27 cellular contexts compared by ENCODE assay signal in the genomic region with DNA sequence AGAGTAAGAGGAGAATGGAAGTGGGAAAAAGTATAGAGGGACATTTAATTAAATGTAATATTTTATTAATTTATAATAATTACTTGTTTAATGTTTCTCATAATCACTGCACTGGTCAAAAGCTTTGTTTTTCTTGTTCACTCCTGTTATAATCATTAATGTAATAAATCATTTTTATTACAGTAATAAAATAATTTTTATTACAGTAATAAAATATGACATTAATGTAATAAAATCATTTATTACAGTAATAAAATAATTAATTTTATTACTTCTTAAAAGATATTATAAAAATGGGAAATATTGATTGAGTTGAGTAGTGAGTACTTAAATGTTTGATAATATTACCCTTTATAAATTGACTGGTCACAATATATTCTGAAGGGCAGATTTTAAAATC.
DNase-seq lines count a peak whose midpoint lies in the region; ATAC-seq, FAIRE-seq and TF ChIP-seq lines count a peak whose summit lies in the region.
"Had no signal": no experiment of that assay in that cellular context is flagged by ENCODE, and none has a peak within 500 bp of the region (broad histone marks: within the 10 kb centered on the region; RNA-seq: fewer than 3 reads in every experiment).

No MANE protein-coding gene starts in this region.

- H3K36me3 Mint-ChIP-seq in activated T-helper 2 cell treated with anti-CD3 and anti-CD28 coated beads, Interferon-gamma antibody, Interleukin-2, Interleukin-4, amounts not matched to agents 10 μg/mL and 5 μg/mL and 100 μg/mL, durations not matched to agents 14 hours and 24 hours and 36 hours (ENCODE audit: low read depth) = no peaks in the 10 kb centered on the region
- H3K36me3 Mint-ChIP-seq in progenitor cell of endocrine pancreas (ENCODE audit: insufficient read depth) = no peaks in the 10 kb centered on the region
- H3K36me3 Mint-ChIP-seq: CD14-positive monocyte had no signal

- intact Hi-C loops in pancreas (cut with DNase I) = no loop called here
- intact Hi-C loops in activated T-helper 2 cell treated with anti-CD3 and anti-CD28 coated beads, Interferon-gamma antibody, Interleukin-2, Interleukin-4, amounts not matched to agents 10 μg/mL and 5 μg/mL and 100 μg/mL, durations not matched to agents 14 hours and 24 hours and 36 hours (cut with micrococcal nuclease) = no loop called here

- H3K9me3 ChIP-seq in pancreas = no peaks in the 10 kb centered on the region
- H3K9me3 ChIP-seq: A549, BE2C had no signal

- H3K36me3 ChIP-seq in pancreas = no peaks in the 10 kb centered on the region
- H3K36me3 ChIP-seq: BE2C; BLaER1 treated with 17β-estradiol and CSF1 and Interleukin-3, amounts not matched to agents 10 nM and 100 nM had no signal

- FAIRE-seq in A204.1 (lab: Jason Lieb, UNC) = peak; percentile 92
- FAIRE-seq in TTC549 (lab: Jason Lieb, UNC) = peak; percentile 83
- peak; percentile 68 for FAIRE-seq in endometrium (lab: Jason Lieb, UNC)
- FAIRE-seq in pancreas (lab: Jason Lieb, UNC) = peak; percentile 92
- FAIRE-seq: A549, D721Med, GM12891, GM18507 had no signal

- no peaks in the 10 kb centered on the region for H3K4me1 Mint-ChIP-seq in activated T-helper 2 cell treated with anti-CD3 and anti-CD28 coated beads, Interferon-gamma antibody, Interleukin-2, Interleukin-4, amounts not matched to agents 10 μg/mL and 5 μg/mL and 100 μg/mL, durations not matched to agents 14 hours and 24 hours and 36 hours (ENCODE audit: low read depth)
- H3K4me1 Mint-ChIP-seq in progenitor cell of endocrine pancreas (ENCODE audit: low read depth) = peaks cover 5% of the 10 kb centered on the region
- H3K4me1 Mint-ChIP-seq: CD14-positive monocyte; CD8-positive, alpha-beta memory T cell had no signal

- no peak for ATAC-seq in pancreas
- ATAC-seq in HG02840 (IDR thresholded peaks at IDR 0.05; ENCODE audit: low FRiP score, unreplicated experiment) = no peak
- ATAC-seq: A549, GM23338, HCT116 had no signal

- H3K4me3 ChIP-seq in pancreas = no peak overlapping the region
- H3K4me3 ChIP-seq: A549; BLaER1 treated with 17β-estradiol and CSF1 and Interleukin-3, amounts not matched to agents 10 nM and 100 nM; GM23338 had no signal

- peaks cover 4% of the 10 kb centered on the region for H3K9me3 Mint-ChIP-seq in activated T-helper 2 cell treated with anti-CD3 and anti-CD28 coated beads, Interferon-gamma antibody, Interleukin-2, Interleukin-4, amounts not matched to agents 10 μg/mL and 5 μg/mL and 100 μg/mL, durations not matched to agents 14 hours and 24 hours and 36 hours
- H3K9me3 Mint-ChIP-seq in progenitor cell of endocrine pancreas (ENCODE audit: low read depth) = peaks cover 12% of the 10 kb centered on the region
- H3K9me3 Mint-ChIP-seq: GM23338 had no signal

- TF ChIP-seq CTCF in pancreas (IDR thresholded peaks at IDR 0.05) (no peak), progenitor cell of endocrine pancreas (IDR thresholded peaks at IDR 0.05; ENCODE audit: unreplicated experiment) (no peak)

- no peaks in the 10 kb centered on the region for H3K27me3 ChIP-seq in pancreas
- H3K27me3 ChIP-seq: BE2C; BLaER1 treated with 17β-estradiol and CSF1 and Interleukin-3, amounts not matched to agents 10 nM and 100 nM had no signal

- H3K4me3 Mint-ChIP-seq in activated T-helper 2 cell treated with anti-CD3 and anti-CD28 coated beads, Interferon-gamma antibody, Interleukin-2, Interleukin-4, amounts not matched to agents 10 μg/mL and 5 μg/mL and 100 μg/mL, durations not matched to agents 14 hours and 24 hours and 36 hours (ENCODE audit: low read depth) = no peak overlapping the region
- H3K4me3 Mint-ChIP-seq in progenitor cell of endocrine pancreas (ENCODE audit: low read depth) = no peak overlapping the region
- H3K4me3 Mint-ChIP-seq: CD14-positive monocyte; CD4-positive, alpha-beta T cell; CD8-positive, alpha-beta memory T cell; GM23338; H9 had no signal

- no peak overlapping the region for H3K27ac Mint-ChIP-seq in activated T-helper 2 cell treated with anti-CD3 and anti-CD28 coated beads, Interferon-gamma antibody, Interleukin-2, Interleukin-4, amounts not matched to agents 10 μg/mL and 5 μg/mL and 100 μg/mL, durations not matched to agents 14 hours and 24 hours and 36 hours
- H3K27ac Mint-ChIP-seq in progenitor cell of endocrine pancreas = no peak overlapping the region
- H3K27ac Mint-ChIP-seq: CD14-positive monocyte; CD4-positive, alpha-beta T cell; CD8-positive, alpha-beta memory T cell; GM23338; H9 had no signal

- H3K27ac ChIP-seq in pancreas = no peak overlapping the region
- H3K27ac ChIP-seq: 22Rv1; A549; BLaER1 treated with 17β-estradiol and CSF1 and Interleukin-3, amounts not matched to agents 10 nM and 100 nM had no signal

- H3K27me3 Mint-ChIP-seq in activated T-helper 2 cell treated with anti-CD3 and anti-CD28 coated beads, Interferon-gamma antibody, Interleukin-2, Interleukin-4, amounts not matched to agents 10 μg/mL and 5 μg/mL and 100 μg/mL, durations not matched to agents 14 hours and 24 hours and 36 hours (ENCODE audit: low read depth) = no peaks in the 10 kb centered on the region
- no peaks in the 10 kb centered on the region for H3K27me3 Mint-ChIP-seq in progenitor cell of endocrine pancreas
- H3K27me3 Mint-ChIP-seq: CD4-positive, alpha-beta T cell; CD8-positive, alpha-beta memory T cell had no signal

- H3K4me1 ChIP-seq in pancreas = no peaks in the 10 kb centered on the region
- H3K4me1 ChIP-seq: A549 had no signal

- DNase-seq in pancreas (no peak), progenitor cell of endocrine pancreas (ENCODE audit: low spot score, unreplicated experiment) (no peak)
- DNase-seq in activated T-helper 2 cell treated with anti-CD3 and anti-CD28 coated beads, Interferon-gamma antibody, Interleukin-2, Interleukin-4, amounts not matched to agents 10 μg/mL and 5 μg/mL and 100 μg/mL, durations not matched to agents 14 hours and 24 hours and 36 hours (ENCODE audit: low spot score) = no peak
- DNase-seq in stimulated activated CD4-positive, alpha-beta T cell treated with anti-CD3 and anti-CD28 coated beads, Interleukin-15, amount 100 ng/mL, for 24 hours = no peak
- DNase-seq: ACHN; AML-193; BE2C; CD4-positive, alpha-beta T cell; CD8-positive, alpha-beta memory T cell; DMS 273 treated with DMSO at 0.1 percent for 48 hours; DMS79; EL; GF-D8; H9 had no signal
